8 cellular contexts compared by ENCODE assay signal in genomic region chr10:42753507-42754154, GRCh38. TPM values are rescaled to one million over a fixed set of nuclear protein-coding genes. Genes with fewer than 3 reads are reported as not detected.
DNase-seq lines count a peak whose midpoint lies in the region; ATAC-seq and TF ChIP-seq lines count a peak whose summit lies in the region.

No MANE protein-coding gene starts in this region.

- H3K4me1 ChIP-seq in hepatocyte (ENCODE audit: insufficient read depth) (peaks cover 9% of the 10 kb centered on the region), skeletal muscle tissue (ENCODE audit: control insufficient read depth in 3 of 3, insufficient read depth in 3 of 3, low read length in 3 of 3) (peaks cover 20 to 24% (median 24%) of the 10 kb centered on the region in 3 donors)

- H3K9me2 ChIP-seq in hepatocyte (replicated peaks; ENCODE audit: insufficient read depth) = no peaks in the 10 kb centered on the region

- WGBS in hepatocyte (ENCODE audit: low lambda C conversion rate, missing lambda C conversion rate) = 7% methylated on average over 38 of the region's 51 CpGs

- no peaks in the 10 kb centered on the region for H3K36me3 Mint-ChIP-seq in activated T-helper 1 cell treated with anti-CD3 and anti-CD28 coated beads, Interleukin-12 subunit alpha, Interleukin-12 subunit beta, Interleukin-2, Interleukin-4 antibody, amounts not matched to agents 30 ng/mL and 10 ng/mL and 1 ng/mL, durations not matched to agents 14 hours and 24 hours and 36 hours (ENCODE audit: low read depth)

- H3K27ac Mint-ChIP-seq in activated T-helper 1 cell treated with anti-CD3 and anti-CD28 coated beads, Interleukin-12 subunit alpha, Interleukin-12 subunit beta, Interleukin-2, Interleukin-4 antibody, amounts not matched to agents 30 ng/mL and 10 ng/mL and 1 ng/mL, durations not matched to agents 14 hours and 24 hours and 36 hours = no peak overlapping the region

- no peaks in the 10 kb centered on the region for H3K79me2 ChIP-seq in hepatocyte

- H4K20me1 ChIP-seq in hepatocyte (ENCODE audit: insufficient read depth, poor library complexity, severe bottlenecking) = no peaks in the 10 kb centered on the region

- H3K9me3 Mint-ChIP-seq in activated T-helper 1 cell treated with anti-CD3 and anti-CD28 coated beads, Interleukin-12 subunit alpha, Interleukin-12 subunit beta, Interleukin-2, Interleukin-4 antibody, amounts not matched to agents 30 ng/mL and 10 ng/mL and 1 ng/mL, durations not matched to agents 14 hours and 24 hours and 36 hours = no peaks in the 10 kb centered on the region

- H3K9me3 ChIP-seq in hepatocyte (ENCODE audit: low read depth) = no peaks in the 10 kb centered on the region
- H3K9me3 ChIP-seq in skeletal muscle tissue (ENCODE audit: control insufficient read depth in 3 of 3, low read length in 3 of 3) = no peaks in the 10 kb centered on the region

- no peak for TF ChIP-seq CTCF in hepatocyte (IDR thresholded peaks at IDR 0.05; ENCODE audit: poor library complexity)

- ATAC-seq in GM18505 (IDR thresholded peaks at IDR 0.05; ENCODE audit: unreplicated experiment) = no peak

- DNase-seq in activated CD4-positive, alpha-beta T cell treated with anti-CD3 and anti-CD28 coated beads for 48 hours = peak; percentile 20
- DNase-seq in activated CD4-positive, alpha-beta T cell treated with anti-CD3 and anti-CD28 coated beads, Interleukin-2, amount 50 U/mL, for 4 hours = no peak
- DNase-seq in activated T-helper 1 cell treated with anti-CD3 and anti-CD28 coated beads, Interleukin-12 subunit alpha, Interleukin-12 subunit beta, Interleukin-2, Interleukin-4 antibody, amounts not matched to agents 30 ng/mL and 10 ng/mL and 1 ng/mL, durations not matched to agents 14 hours and 24 hours and 36 hours (ENCODE audit: low spot score) = no peak
- peak; percentile 55 for DNase-seq in hepatocyte (ENCODE audit: low spot score)
- DNase-seq in NCI-H1092 (lab: John Stamatoyannopoulos, UW) = no peak
- no peak for DNase-seq in COLO829 (ENCODE audit: low spot score)

- peak overlapping the region; percentile 86 for H2AFZ ChIP-seq in hepatocyte

- H3K4me3 Mint-ChIP-seq in activated T-helper 1 cell treated with anti-CD3 and anti-CD28 coated beads, Interleukin-12 subunit alpha, Interleukin-12 subunit beta, Interleukin-2, Interleukin-4 antibody, amounts not matched to agents 30 ng/mL and 10 ng/mL and 1 ng/mL, durations not matched to agents 14 hours and 24 hours and 36 hours = peak overlapping the region; percentile 60

- intact Hi-C loops in activated T-helper 1 cell treated with anti-CD3 and anti-CD28 coated beads, Interleukin-12 subunit alpha, Interleukin-12 subunit beta, Interleukin-2, Interleukin-4 antibody, amounts not matched to agents 30 ng/mL and 10 ng/mL and 1 ng/mL, durations not matched to agents 14 hours and 24 hours and 36 hours (cut with micrococcal nuclease) = loop anchor here (1.0 to 10.0 kb wide), 4 partner anchors 29 to 709 kb away; partner anchors contain the start of gene BMS1

- peak overlapping the region; percentile 19 to 51 (median 45) for H3K9ac ChIP-seq in skeletal muscle tissue (ENCODE audit: low read depth in 1 of 3, low read length in 3 of 3)

- H3K27me3 Mint-ChIP-seq in activated T-helper 1 cell treated with anti-CD3 and anti-CD28 coated beads, Interleukin-12 subunit alpha, Interleukin-12 subunit beta, Interleukin-2, Interleukin-4 antibody, amounts not matched to agents 30 ng/mL and 10 ng/mL and 1 ng/mL, durations not matched to agents 14 hours and 24 hours and 36 hours (ENCODE audit: insufficient read depth) = peaks cover 54% of the 10 kb centered on the region

- H3K4me3 ChIP-seq in hepatocyte (peak overlapping the region; percentile 60), skeletal muscle tissue (ENCODE audit: low read length in 3 of 3) (peak overlapping the region; percentile 63 to 71 (median 68))

- H3K36me3 ChIP-seq in hepatocyte (replicated peaks; ENCODE audit: insufficient read depth, low read depth) (no peaks in the 10 kb centered on the region), skeletal muscle tissue (ENCODE audit: control insufficient read depth in 3 of 3, insufficient read depth in 3 of 3, low read length in 3 of 3) (no peaks in the 10 kb centered on the region)

- H3K4me2 ChIP-seq in hepatocyte = peak overlapping the region; percentile 96

- H3K4me1 Mint-ChIP-seq in activated T-helper 1 cell treated with anti-CD3 and anti-CD28 coated beads, Interleukin-12 subunit alpha, Interleukin-12 subunit beta, Interleukin-2, Interleukin-4 antibody, amounts not matched to agents 30 ng/mL and 10 ng/mL and 1 ng/mL, durations not matched to agents 14 hours and 24 hours and 36 hours (ENCODE audit: low read depth) = peaks cover 5% of the 10 kb centered on the region

- peaks cover 54% of the 10 kb centered on the region for H3K27me3 ChIP-seq in hepatocyte
- H3K27me3 ChIP-seq in skeletal muscle tissue (ENCODE audit: control insufficient read depth in 3 of 3, insufficient read depth in 3 of 3, low read length in 3 of 3) = peaks cover 8 to 64% (median 47%) of the 10 kb centered on the region in 3 donors

- no peak overlapping the region for H3K27ac ChIP-seq in hepatocyte
- H3K27ac ChIP-seq in skeletal muscle tissue (ENCODE audit: low read depth, low read length) = no peak overlapping the region

- TF ChIP-seq POLR2A in GM18505 (IDR thresholded peaks at IDR 0.05; ENCODE audit: borderline replicate concordance, extremely low read depth, insufficient read depth, insufficient read length) = no peak

RNA-seq across cellular contexts. Expression of gene BMS1, which starts 29.0 kb away (rescaled TPM):
- 35.6 and 36.5 TPM in 2 replicates for total RNA-seq in activated T-helper 1 cell treated with anti-CD3 and anti-CD28 coated beads, Interleukin-12 subunit alpha, Interleukin-12 subunit beta, Interleukin-2, Interleukin-4 antibody, amounts not matched to agents 30 ng/mL and 10 ng/mL and 1 ng/mL, durations not matched to agents 14 hours and 24 hours and 36 hours
- total RNA-seq in hepatocyte (14.8 and 15.8 TPM in 2 replicates), skeletal muscle tissue (10.4 TPM)
- polyA plus RNA-seq in hepatocyte = 13.4 and 14.5 TPM in 2 replicates

Comparison
In these comparisons a context has a peak if more than half of its experiments do, and no peak if none do; other contexts are left out.
1. DNase-seq: peak in activated CD4-positive, alpha-beta T cell treated with anti-CD3 and anti-CD28 coated beads for 48 hours (single experiment) and hepatocyte (single experiment); none in activated CD4-positive, alpha-beta T cell treated with anti-CD3 and anti-CD28 coated beads, Interleukin-2, amount 50 U/mL, for 4 hours (0 of 2), activated T-helper 1 cell treated with anti-CD3 and anti-CD28 coated beads, Interleukin-12 subunit alpha, Interleukin-12 subunit beta, Interleukin-2, Interleukin-4 antibody, amounts not matched to agents 30 ng/mL and 10 ng/mL and 1 ng/mL, durations not matched to agents 14 hours and 24 hours and 36 hours (single experiment), NCI-H1092 (single experiment) and COLO829 (single experiment).